19 cellular contexts compared by ENCODE assay signal in genomic region chr11:133227674-133228111, GRCh38.
"Had no signal": no experiment of that assay in that cellular context is flagged by ENCODE, and none has a peak within 500 bp of the region (broad histone marks: within the 10 kb centered on the region; RNA-seq: fewer than 3 reads in every experiment).

No MANE protein-coding gene starts in this region.

- H3K79me2 ChIP-seq: parathyroid adenoma had no signal

- H3K9ac ChIP-seq: parathyroid adenoma had no signal

- H3K9me3 ChIP-seq: body of pancreas, colonic mucosa, gastrocnemius medialis, heart right ventricle, lower lobe of right lung, thoracic aorta, upper lobe of left lung had no signal

- H3K9me3 Mint-ChIP-seq: activated CD4-positive, alpha-beta T cell treated with anti-CD3 and anti-CD28 coated beads, Interleukin-2, amount 10 ng/mL, durations not matched to agents 7 days and 5 days; activated T-helper 2 cell treated with anti-CD3 and anti-CD28 coated beads, Interferon-gamma antibody, Interleukin-2, Interleukin-4, amounts not matched to agents 10 μg/mL and 5 μg/mL and 100 μg/mL, durations not matched to agents 14 hours and 24 hours and 36 hours; stimulated activated memory B cell treated with anti-CD40 and anti-IgM and Interleukin-4, amounts not matched to agents 10 μg/mL and 1 μg/mL and 100 μg/mL, for 72 hours had no signal

- H2AFZ ChIP-seq: parathyroid adenoma had no signal

- H3K27ac Mint-ChIP-seq: activated CD4-positive, alpha-beta T cell treated with anti-CD3 and anti-CD28 coated beads, Interleukin-2, amount 10 ng/mL, durations not matched to agents 7 days and 5 days; activated CD8-positive, alpha-beta T cell treated with anti-CD3 and anti-CD28 coated beads, Interleukin-2, amount 10 ng/mL, durations not matched to agents 7 days and 5 days; activated T-cell treated with anti-CD3 and anti-CD28 coated beads, Interleukin-2, amount 50 U/mL, for 24 hours; activated T-helper 2 cell treated with anti-CD3 and anti-CD28 coated beads, Interferon-gamma antibody, Interleukin-2, Interleukin-4, amounts not matched to agents 10 μg/mL and 5 μg/mL and 100 μg/mL, durations not matched to agents 14 hours and 24 hours and 36 hours; natural killer cell treated with Interleukin-12 subunit alpha and Interleukin-12 subunit beta and Interleukin-15 and Interleukin-18, amount 100 ng/mL, for 72 hours; stimulated activated memory B cell treated with anti-CD40 and anti-IgM and Interleukin-4, amounts not matched to agents 10 μg/mL and 1 μg/mL and 100 μg/mL, for 72 hours had no signal

- ATAC-seq: activated CD8-positive, alpha-beta T cell treated with anti-CD3 and anti-CD28 coated beads, Interleukin-2, amount 10 ng/mL, durations not matched to agents 7 days and 5 days; natural killer cell treated with Interleukin-12 subunit alpha and Interleukin-12 subunit beta and Interleukin-15 and Interleukin-18, amount 100 ng/mL, for 72 hours; sciatic nerve; stimulated activated memory B cell treated with anti-CD40 and anti-IgM and Interleukin-4, amounts not matched to agents 10 μg/mL and 1 μg/mL and 100 μg/mL, for 72 hours had no signal

- DNase-seq: activated CD4-positive, alpha-beta T cell treated with anti-CD3 and anti-CD28 coated beads, Interleukin-2, amount 10 ng/mL, durations not matched to agents 7 days and 5 days; activated CD8-positive, alpha-beta T cell treated with anti-CD3 and anti-CD28 coated beads, Interleukin-2, amount 10 ng/mL, durations not matched to agents 7 days and 5 days; activated naive CD4-positive, alpha-beta T cell treated with Interleukin-2 at 50 U/mL for 16 hours; activated T-cell treated with anti-CD3 and anti-CD28 coated beads, Interleukin-2, amount 50 U/mL, for 24 hours; central memory CD4-positive, alpha-beta T cell; gastrocnemius medialis; stimulated activated CD4-positive, alpha-beta T cell treated with anti-CD3 and anti-CD28 coated beads, Interleukin-4, amount 100 ng/mL, for 4 hours; T1000 had no signal

- H3K4me1 Mint-ChIP-seq: activated CD4-positive, alpha-beta T cell treated with anti-CD3 and anti-CD28 coated beads, Interleukin-2, amount 10 ng/mL, durations not matched to agents 7 days and 5 days; stimulated activated memory B cell treated with anti-CD40 and anti-IgM and Interleukin-4, amounts not matched to agents 10 μg/mL and 1 μg/mL and 100 μg/mL, for 72 hours had no signal

- H3K36me3 ChIP-seq: colonic mucosa, gastrocnemius medialis, heart right ventricle, lower lobe of right lung, thoracic aorta, upper lobe of left lung had no signal

- H3K4me3 ChIP-seq: body of pancreas, colonic mucosa, lower lobe of right lung, thoracic aorta, upper lobe of left lung had no signal

- H3K36me3 Mint-ChIP-seq: natural killer cell treated with Interleukin-12 subunit alpha and Interleukin-12 subunit beta and Interleukin-15 and Interleukin-18, amount 100 ng/mL, for 72 hours; stimulated activated memory B cell treated with anti-CD40 and anti-IgM and Interleukin-4, amounts not matched to agents 10 μg/mL and 1 μg/mL and 100 μg/mL, for 72 hours had no signal

- H3K4me1 ChIP-seq: colonic mucosa, gastrocnemius medialis, lower lobe of right lung, parathyroid adenoma had no signal

- H3K27me3 Mint-ChIP-seq: activated CD4-positive, alpha-beta T cell treated with anti-CD3 and anti-CD28 coated beads, Interleukin-2, amount 10 ng/mL, durations not matched to agents 7 days and 5 days; stimulated activated memory B cell treated with anti-CD40 and anti-IgM and Interleukin-4, amounts not matched to agents 10 μg/mL and 1 μg/mL and 100 μg/mL, for 72 hours had no signal

- H3K27me3 ChIP-seq: body of pancreas, colonic mucosa, gastrocnemius medialis, upper lobe of left lung had no signal

- H3K27ac ChIP-seq: colonic mucosa, gastrocnemius medialis, heart right ventricle, lower lobe of right lung, parathyroid adenoma, thoracic aorta, upper lobe of left lung had no signal

- H3K4me3 Mint-ChIP-seq: activated CD4-positive, alpha-beta T cell treated with anti-CD3 and anti-CD28 coated beads, Interleukin-2, amount 10 ng/mL, durations not matched to agents 7 days and 5 days; activated CD8-positive, alpha-beta T cell treated with anti-CD3 and anti-CD28 coated beads, Interleukin-2, amount 10 ng/mL, durations not matched to agents 7 days and 5 days; activated T-cell treated with anti-CD3 and anti-CD28 coated beads, Interleukin-2, amount 50 U/mL, for 24 hours; natural killer cell treated with Interleukin-12 subunit alpha and Interleukin-12 subunit beta and Interleukin-15 and Interleukin-18, amount 100 ng/mL, for 72 hours; stimulated activated memory B cell treated with anti-CD40 and anti-IgM and Interleukin-4, amounts not matched to agents 10 μg/mL and 1 μg/mL and 100 μg/mL, for 72 hours had no signal
